ENCODE assay signal across 1 cellular context in the genomic region with DNA sequence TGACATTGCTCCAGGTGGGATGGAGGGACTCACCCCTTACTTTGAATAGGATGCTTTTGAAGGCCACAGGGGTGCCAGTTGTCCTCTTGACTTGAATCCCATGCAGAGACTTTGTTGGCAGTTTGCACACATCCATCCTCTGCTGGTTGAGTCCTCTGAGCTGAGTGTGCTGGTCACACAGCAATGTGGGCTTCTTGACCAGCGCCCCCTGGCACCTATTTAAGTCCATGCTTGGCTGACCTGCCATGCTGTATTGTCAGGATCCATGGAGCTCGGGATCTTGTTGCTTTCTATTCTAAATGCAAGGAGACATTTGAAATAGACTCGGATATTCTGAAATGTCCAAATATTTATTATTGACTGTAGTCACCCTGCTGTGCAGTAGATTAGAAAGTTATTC.
TF ChIP-seq lines count a peak whose summit lies in the region.

No MANE protein-coding gene starts in this region.

TF ChIP-seq in H1, 55 proteins besides CTCF, POLR2A, EP300 and RAD21:
- TF ChIP-seq ASH2L (IDR thresholded peaks at IDR 0.05; ENCODE audit: low read length) (no peak), ZNF274 (IDR thresholded peaks at IDR 0.05; ENCODE audit: borderline replicate concordance, extremely low read depth, low read length) (no peak), MAFK (IDR thresholded peaks at IDR 0.05; ENCODE audit: low read depth, low read length) (no peak), SIRT6 (IDR thresholded peaks at IDR 0.05; ENCODE audit: low read length) (no peak), RNF2 (IDR thresholded peaks at IDR 0.05; ENCODE audit: borderline replicate concordance, low read depth, low read length, missing control alignments, poor library complexity, severe bottlenecking) (no peak), TCF12 (IDR thresholded peaks at IDR 0.05; ENCODE audit: low read depth, low read length) (no peak), CHD1 (IDR thresholded peaks at IDR 0.05; ENCODE audit: low read depth, low read length) (no peak), SP1 (IDR thresholded peaks at IDR 0.05; ENCODE audit: low read depth, low read length) (no peak), NRF1 (IDR thresholded peaks at IDR 0.05; ENCODE audit: low read depth, low read length) (no peak), KDM1A (IDR thresholded peaks at IDR 0.05; ENCODE audit: borderline replicate concordance, low read length) (no peak), POLR2AphosphoS5 (IDR thresholded peaks at IDR 0.05; ENCODE audit: low read depth, low read length) (no peak), CHD2 (IDR thresholded peaks at IDR 0.05; ENCODE audit: low read length) (no peak), JUN (IDR thresholded peaks at IDR 0.05; ENCODE audit: low read depth, low read length) (no peak), SP4 (IDR thresholded peaks at IDR 0.05; ENCODE audit: low read length) (no peak), GABPA (IDR thresholded peaks at IDR 0.05; ENCODE audit: borderline replicate concordance, insufficient read depth, low read length) (no peak), CTBP2 (IDR thresholded peaks at IDR 0.05; ENCODE audit: borderline replicate concordance, insufficient read depth, insufficient read length, low read length) (no peak), SRF (IDR thresholded peaks at IDR 0.05; ENCODE audit: low read depth, low read length) (no peak), BACH1 (IDR thresholded peaks at IDR 0.05; ENCODE audit: low read length) (no peak)
- TF ChIP-seq, protein P1, sequence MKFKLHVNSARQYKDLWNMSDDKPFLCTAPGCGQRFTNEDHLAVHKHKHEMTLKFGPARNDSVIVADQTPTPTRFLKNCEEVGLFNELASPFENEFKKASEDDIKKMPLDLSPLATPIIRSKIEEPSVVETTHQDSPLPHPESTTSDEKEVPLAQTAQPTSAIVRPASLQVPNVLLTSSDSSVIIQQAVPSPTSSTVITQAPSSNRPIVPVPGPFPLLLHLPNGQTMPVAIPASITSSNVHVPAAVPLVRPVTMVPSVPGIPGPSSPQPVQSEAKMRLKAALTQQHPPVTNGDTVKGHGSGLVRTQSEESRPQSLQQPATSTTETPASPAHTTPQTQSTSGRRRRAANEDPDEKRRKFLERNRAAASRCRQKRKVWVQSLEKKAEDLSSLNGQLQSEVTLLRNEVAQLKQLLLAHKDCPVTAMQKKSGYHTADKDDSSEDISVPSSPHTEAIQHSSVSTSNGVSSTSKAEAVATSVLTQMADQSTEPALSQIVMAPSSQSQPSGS (IDR thresholded peaks at IDR 0.05; ENCODE audit: low read length), result no peak
